30 cellular contexts compared by ENCODE assay signal in the genomic region with DNA sequence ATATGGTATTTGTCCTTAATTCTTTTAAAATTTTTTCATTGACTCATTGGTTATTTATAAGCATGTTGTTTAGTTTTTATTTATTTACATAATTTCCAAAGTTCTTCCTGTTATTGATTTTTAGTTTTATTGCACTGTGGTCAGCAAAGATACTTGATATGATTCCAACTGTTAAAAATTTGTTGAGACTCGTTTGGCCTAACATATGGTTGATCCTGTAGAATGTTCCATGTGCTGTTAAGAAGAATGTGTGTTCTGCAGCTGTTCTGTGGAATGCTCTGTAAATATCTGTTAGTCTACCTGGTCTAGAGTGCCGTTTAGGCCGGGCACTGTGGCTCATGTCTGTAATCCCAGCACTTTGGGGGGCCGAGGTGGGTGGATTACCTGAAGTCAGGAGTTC.
"Had no signal": no experiment of that assay in that cellular context is flagged by ENCODE, and none has a peak within 500 bp of the region (broad histone marks: within the 10 kb centered on the region; RNA-seq: fewer than 3 reads in every experiment).

No MANE protein-coding gene starts in this region.

- H3K9ac ChIP-seq: neural progenitor cell, parathyroid adenoma had no signal

- DNase-seq: naive B cell; naive thymus-derived CD8-positive, alpha-beta T cell; occipital lobe; ovary; psoas muscle; right lobe of liver; sigmoid colon; spleen; stimulated activated CD4-positive, alpha-beta T cell treated with anti-CD3 and anti-CD28 coated beads, Interleukin-12 subunit alpha, Interleukin-12 subunit beta, amount 100 ng/mL, for 4 hours; stimulated activated CD4-positive, alpha-beta T cell treated with anti-CD3 and anti-CD28 coated beads, Interleukin-1b, Interleukin-23, amount 100 ng/mL, for 48 hours; stimulated activated CD4-positive, alpha-beta T cell treated with anti-CD3 and anti-CD28 coated beads, Interleukin-4, amount 100 ng/mL, for 1 hour; stimulated activated CD4-positive, alpha-beta T cell treated with anti-CD3 and anti-CD28 coated beads, Interleukin-4, amount 100 ng/mL, for 4 hours; stimulated activated CD8-positive, alpha-beta memory T cell treated with anti-CD3 and anti-CD28 coated beads, Interleukin-4, amount 100 ng/mL, for 48 hours; stimulated activated naive CD4-positive, alpha-beta T cell; stimulated activated naive CD8-positive, alpha-beta T cell treated with anti-CD3 and anti-CD28 coated beads, Interleukin-15, amount 100 ng/mL, for 72 hours; stimulated activated naive CD8-positive, alpha-beta T cell treated with anti-CD3 and anti-CD28 coated beads, Interleukin-15, Interleukin-2, amounts not matched to agents 100 U/mL and 50 U/mL, for 24 hours; substantia nigra; testis; tibial artery; transverse colon; upper lobe of left lung had no signal

- H3K4me2 ChIP-seq: neural progenitor cell, smooth muscle cell had no signal

- H3K27me3 ChIP-seq: neural progenitor cell, ovary, right lobe of liver, sigmoid colon, spleen, suprapubic skin, testis, tibial artery, transverse colon, upper lobe of left lung, vagina had no signal

- H3K27ac Mint-ChIP-seq: naive thymus-derived CD8-positive, alpha-beta T cell; natural killer cell treated with Interleukin-12 subunit alpha and Interleukin-12 subunit beta and Interleukin-15 and Interleukin-18, amount 100 ng/mL, for 72 hours; neural progenitor cell; stimulated activated memory B cell treated with anti-CD40 and anti-IgM and Interleukin-4, amounts not matched to agents 10 μg/mL and 1 μg/mL and 100 μg/mL, for 72 hours; stimulated activated naive CD8-positive, alpha-beta T cell treated with anti-CD3 and anti-CD28 coated beads, Interleukin-15, amount 100 ng/mL, for 72 hours had no signal

- H3K36me3 ChIP-seq: neural progenitor cell, ovary, right lobe of liver, sigmoid colon, spleen, suprapubic skin, tibial artery, transverse colon, upper lobe of left lung, vagina had no signal

- H3K27ac ChIP-seq: neural progenitor cell, ovary, parathyroid adenoma, psoas muscle, right lobe of liver, sigmoid colon, skin epidermis, spleen, suprapubic skin, testis, tibial artery, transverse colon, upper lobe of left lung, vagina had no signal

- H3K9me3 ChIP-seq: ovary, psoas muscle, right lobe of liver, sigmoid colon, suprapubic skin, testis, tibial artery, transverse colon, upper lobe of left lung, vagina had no signal

- H2AFZ ChIP-seq: neural progenitor cell, parathyroid adenoma had no signal

- H3K36me3 Mint-ChIP-seq: naive thymus-derived CD8-positive, alpha-beta T cell; neural progenitor cell; stimulated activated memory B cell treated with anti-CD40 and anti-IgM and Interleukin-4, amounts not matched to agents 10 μg/mL and 1 μg/mL and 100 μg/mL, for 72 hours had no signal

- H3K4me1 Mint-ChIP-seq: naive B cell; naive thymus-derived CD8-positive, alpha-beta T cell; neural progenitor cell; stimulated activated memory B cell treated with anti-CD40 and anti-IgM and Interleukin-4, amounts not matched to agents 10 μg/mL and 1 μg/mL and 100 μg/mL, for 72 hours; stimulated activated naive CD8-positive, alpha-beta T cell treated with anti-CD3 and anti-CD28 coated beads, Interleukin-15, amount 100 ng/mL, for 72 hours had no signal

- H3K4me3 ChIP-seq: neural progenitor cell, ovary, psoas muscle, right lobe of liver, sigmoid colon, skin epidermis, smooth muscle cell, spleen, suprapubic skin, testis, tibial artery, transverse colon, upper lobe of left lung, vagina had no signal

- ATAC-seq: naive thymus-derived CD8-positive, alpha-beta T cell; natural killer cell treated with Interleukin-12 subunit alpha and Interleukin-12 subunit beta and Interleukin-15 and Interleukin-18, amount 100 ng/mL, for 72 hours; psoas muscle; right cardiac atrium; right lobe of liver; stimulated activated memory B cell treated with anti-CD40 and anti-IgM and Interleukin-4, amounts not matched to agents 10 μg/mL and 1 μg/mL and 100 μg/mL, for 72 hours; stimulated activated naive CD8-positive, alpha-beta T cell treated with anti-CD3 and anti-CD28 coated beads, Interleukin-15, amount 100 ng/mL, for 72 hours; stimulated activated naive CD8-positive, alpha-beta T cell treated with anti-CD3 and anti-CD28 coated beads, Interleukin-15, Interleukin-2, amounts not matched to agents 100 U/mL and 50 U/mL, for 24 hours had no signal

- H3K9me3 Mint-ChIP-seq: natural killer cell treated with Interleukin-12 subunit alpha and Interleukin-12 subunit beta and Interleukin-15 and Interleukin-18, amount 100 ng/mL, for 72 hours; neural progenitor cell; stimulated activated naive CD8-positive, alpha-beta T cell treated with anti-CD3 and anti-CD28 coated beads, Interleukin-15, amount 100 ng/mL, for 72 hours had no signal

- H3K4me1 ChIP-seq: neural progenitor cell, parathyroid adenoma, psoas muscle, right lobe of liver, sigmoid colon, spleen, suprapubic skin, testis, tibial artery, transverse colon, upper lobe of left lung, vagina had no signal

- H3K79me2 ChIP-seq: parathyroid adenoma had no signal

- H3K27me3 Mint-ChIP-seq: stimulated activated memory B cell treated with anti-CD40 and anti-IgM and Interleukin-4, amounts not matched to agents 10 μg/mL and 1 μg/mL and 100 μg/mL, for 72 hours; stimulated activated naive CD8-positive, alpha-beta T cell treated with anti-CD3 and anti-CD28 coated beads, Interleukin-15, amount 100 ng/mL, for 72 hours had no signal

- H3K4me3 Mint-ChIP-seq: naive B cell; naive thymus-derived CD8-positive, alpha-beta T cell; natural killer cell treated with Interleukin-12 subunit alpha and Interleukin-12 subunit beta and Interleukin-15 and Interleukin-18, amount 100 ng/mL, for 72 hours; neural progenitor cell; stimulated activated memory B cell treated with anti-CD40 and anti-IgM and Interleukin-4, amounts not matched to agents 10 μg/mL and 1 μg/mL and 100 μg/mL, for 72 hours; stimulated activated naive CD8-positive, alpha-beta T cell treated with anti-CD3 and anti-CD28 coated beads, Interleukin-15, amount 100 ng/mL, for 72 hours had no signal
